Comparison of ENCODE assay signal across 19 cellular contexts in the genomic region with DNA sequence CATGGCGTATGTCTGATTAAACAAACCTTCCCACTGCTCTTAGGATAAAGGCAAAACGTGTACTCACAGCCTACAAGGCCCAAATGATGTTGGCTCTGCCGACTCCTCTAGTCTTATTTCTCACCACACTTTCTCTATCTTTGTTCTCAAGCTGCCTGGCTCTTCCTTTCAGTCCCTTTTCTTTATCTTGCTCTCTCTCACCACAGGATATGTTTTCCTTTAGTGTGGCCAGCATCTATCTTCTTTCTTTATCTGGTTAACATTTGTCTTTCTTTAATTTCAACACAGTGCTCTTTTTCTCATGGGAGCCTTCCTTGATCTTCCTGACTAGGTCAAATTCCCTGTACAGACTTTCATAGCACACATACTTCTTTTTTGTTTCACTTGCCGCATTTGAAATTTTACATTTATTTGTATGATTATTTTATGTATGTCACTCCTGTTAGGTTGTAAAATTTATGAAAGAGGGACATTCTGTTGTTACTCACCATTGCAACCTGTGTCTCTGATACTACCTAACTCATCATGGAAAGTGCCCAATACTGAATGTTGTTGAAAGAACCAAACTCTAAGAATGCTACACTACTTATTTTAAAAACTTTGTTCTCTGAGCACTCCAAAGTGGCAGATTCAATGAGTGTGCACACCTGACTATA.
DNase-seq lines count a peak whose midpoint lies in the region; ATAC-seq and TF ChIP-seq lines count a peak whose summit lies in the region.
"Had no signal": no experiment of that assay in that cellular context is flagged by ENCODE, and none has a peak within 500 bp of the region (broad histone marks: within the 10 kb centered on the region; RNA-seq: fewer than 3 reads in every experiment).

No MANE protein-coding gene starts in this region.

- H3K27me3 Mint-ChIP-seq in activated T-cell treated with anti-CD3 and anti-CD28 coated beads, Interleukin-2, amount 50 U/mL, for 72 hours (ENCODE audit: low read depth): no peaks in the 10 kb centered on the region
- no peaks in the 10 kb centered on the region for H3K27me3 Mint-ChIP-seq in activated T-cell treated with anti-CD3 and anti-CD28 coated beads, Interleukin-2, amount 50 U/mL, for 4 hours (ENCODE audit: low read depth)
- H3K27me3 Mint-ChIP-seq in activated CD8-positive, alpha-beta T cell treated with anti-CD3 and anti-CD28 coated beads for 36 hours: no peaks in the 10 kb centered on the region
- H3K27me3 Mint-ChIP-seq in stimulated activated naive CD8-positive, alpha-beta T cell treated with anti-CD3 and anti-CD28 coated beads, Interleukin-15, amount 100 ng/mL, for 72 hours: no peaks in the 10 kb centered on the region

- H3K27ac Mint-ChIP-seq in activated T-cell treated with anti-CD3 and anti-CD28 coated beads, Interleukin-2, amount 50 U/mL, for 72 hours: peak overlapping the region; percentile 25
- H3K27ac Mint-ChIP-seq in activated CD8-positive, alpha-beta T cell treated with anti-CD3 and anti-CD28 coated beads for 36 hours: peak overlapping the region; percentile 36
- H3K27ac Mint-ChIP-seq in stimulated activated naive CD8-positive, alpha-beta T cell treated with anti-CD3 and anti-CD28 coated beads, Interleukin-15, amount 100 ng/mL, for 72 hours: peak overlapping the region; percentile 0 to 73

- no peak for TF ChIP-seq CTCF in activated CD8-positive, alpha-beta T cell treated with anti-CD3 and anti-CD28 coated beads for 36 hours (IDR thresholded peaks at IDR 0.05)
- no peak for TF ChIP-seq CTCF in choroid plexus epithelial cell (conservative IDR thresholded peaks at IDR 0.05; ENCODE audit: low read depth, low read length)

- peaks cover 28% of the 10 kb centered on the region for H3K4me1 Mint-ChIP-seq in activated T-cell treated with anti-CD3 and anti-CD28 coated beads, Interleukin-2, amount 50 U/mL, for 72 hours (ENCODE audit: low read depth)
- peaks cover 17% of the 10 kb centered on the region for H3K4me1 Mint-ChIP-seq in activated T-cell treated with anti-CD3 and anti-CD28 coated beads, Interleukin-2, amount 50 U/mL, for 4 hours (ENCODE audit: low read depth)
- H3K4me1 Mint-ChIP-seq in activated CD8-positive, alpha-beta T cell treated with anti-CD3 and anti-CD28 coated beads for 36 hours (ENCODE audit: low read depth): peaks cover 18% of the 10 kb centered on the region
- H3K4me1 Mint-ChIP-seq in stimulated activated naive CD8-positive, alpha-beta T cell treated with anti-CD3 and anti-CD28 coated beads, Interleukin-15, amount 100 ng/mL, for 72 hours: peaks cover 29% of the 10 kb centered on the region

- H3K4me3 ChIP-seq in choroid plexus epithelial cell (ENCODE audit: low read depth, low read length): no peak overlapping the region

- CTCF ChIA-PET in activated CD8-positive, alpha-beta T cell treated with anti-CD3 and anti-CD28 coated beads for 36 hours (lab: Charles Lee): no interaction called here

- intact Hi-C loops in activated CD8-positive, alpha-beta T cell treated with anti-CD3 and anti-CD28 coated beads for 36 hours (cut with micrococcal nuclease): no loop called here

- H3K9me3 Mint-ChIP-seq in activated T-cell treated with anti-CD3 and anti-CD28 coated beads, Interleukin-2, amount 50 U/mL, for 72 hours: peaks cover 2 to 14% of the 10 kb centered on the region in 2 donors
- H3K9me3 Mint-ChIP-seq in activated T-cell treated with anti-CD3 and anti-CD28 coated beads, Interleukin-2, amount 50 U/mL, for 4 hours: peaks cover 25% of the 10 kb centered on the region
- H3K9me3 Mint-ChIP-seq in activated CD8-positive, alpha-beta T cell treated with anti-CD3 and anti-CD28 coated beads for 36 hours: peaks cover 14% of the 10 kb centered on the region
- peaks cover 20% of the 10 kb centered on the region in 2 donors for H3K9me3 Mint-ChIP-seq in stimulated activated naive CD8-positive, alpha-beta T cell treated with anti-CD3 and anti-CD28 coated beads, Interleukin-15, amount 100 ng/mL, for 72 hours

- DNase-seq in activated T-cell treated with anti-CD3 and anti-CD28 coated beads, Interleukin-2, amount 50 U/mL, for 72 hours: no peak
- DNase-seq in activated T-cell treated with anti-CD3 and anti-CD28 coated beads, Interleukin-2, amount 50 U/mL, for 4 hours: no peak
- DNase-seq in activated CD8-positive, alpha-beta T cell treated with anti-CD3 and anti-CD28 coated beads for 36 hours: no peak
- DNase-seq in choroid plexus epithelial cell (ENCODE audit: low read depth) (peak; percentile 54), anterior cingulate cortex (lab: John Stamatoyannopoulos, UW) (no peak), NCI-H2196 treated with DMSO at 0.1 percent for 48 hours (lab: John Stamatoyannopoulos, UW; ENCODE audit: unreplicated experiment) (no peak)
- DNase-seq in stimulated activated naive CD8-positive, alpha-beta T cell treated with anti-CD3 and anti-CD28 coated beads, Interleukin-15, amount 100 ng/mL, for 72 hours: no peak
- DNase-seq in stimulated activated CD4-positive, alpha-beta T cell treated with anti-CD3 and anti-CD28 coated beads, Interleukin-4, amount 100 ng/mL, for 4 hours: no peak
- DNase-seq: activated T-cell treated with anti-CD3 and anti-CD28 coated beads, Interleukin-2, amount 50 U/mL, for 1 hour; Calu3; glutamatergic neuron; GOT3; kidney glomerular epithelial cell; NCI-H1092; NCI-H2029 treated with DMSO at 0.1 percent for 48 hours; NCI-H345; nucleus accumbens; SHP77 treated with DMSO at 0.1 percent for 48 hours; SW 1271 had no signal

- POLR2A ChIA-PET in activated CD8-positive, alpha-beta T cell treated with anti-CD3 and anti-CD28 coated beads for 36 hours (lab: Charles Lee): no interaction called here

- no peak for ATAC-seq in activated T-cell treated with anti-CD3 and anti-CD28 coated beads, Interleukin-2, amount 50 U/mL, for 72 hours (replicated peaks in 1 of 2)
- no peak for ATAC-seq in activated T-cell treated with anti-CD3 and anti-CD28 coated beads, Interleukin-2, amount 50 U/mL, for 4 hours
- peak; percentile 51 for ATAC-seq in activated CD8-positive, alpha-beta T cell treated with anti-CD3 and anti-CD28 coated beads for 36 hours
- ATAC-seq in stimulated activated naive CD8-positive, alpha-beta T cell treated with anti-CD3 and anti-CD28 coated beads, Interleukin-15, amount 100 ng/mL, for 72 hours: no peak

- peaks cover 8 to 22% of the 10 kb centered on the region in 2 donors for H3K36me3 Mint-ChIP-seq in activated T-cell treated with anti-CD3 and anti-CD28 coated beads, Interleukin-2, amount 50 U/mL, for 72 hours (ENCODE audit: insufficient read depth in 2 of 2)
- peaks cover 11% of the 10 kb centered on the region for H3K36me3 Mint-ChIP-seq in activated T-cell treated with anti-CD3 and anti-CD28 coated beads, Interleukin-2, amount 50 U/mL, for 4 hours (ENCODE audit: insufficient read depth)
- peaks cover 17% of the 10 kb centered on the region for H3K36me3 Mint-ChIP-seq in activated CD8-positive, alpha-beta T cell treated with anti-CD3 and anti-CD28 coated beads for 36 hours (ENCODE audit: low read depth)

- peak overlapping the region; percentile 3 to 18 for H3K4me3 Mint-ChIP-seq in activated T-cell treated with anti-CD3 and anti-CD28 coated beads, Interleukin-2, amount 50 U/mL, for 72 hours
- no peak overlapping the region for H3K4me3 Mint-ChIP-seq in activated T-cell treated with anti-CD3 and anti-CD28 coated beads, Interleukin-2, amount 50 U/mL, for 4 hours
- no peak overlapping the region for H3K4me3 Mint-ChIP-seq in activated CD8-positive, alpha-beta T cell treated with anti-CD3 and anti-CD28 coated beads for 36 hours
- H3K4me3 Mint-ChIP-seq in stimulated activated naive CD8-positive, alpha-beta T cell treated with anti-CD3 and anti-CD28 coated beads, Interleukin-15, amount 100 ng/mL, for 72 hours: peak overlapping the region; percentile 6 to 61

Comparison
In these comparisons a context has a peak if more than half of its experiments do, and no peak if none do; other contexts are left out.
1. H3K4me3 Mint-ChIP-seq: peak in activated T-cell treated with anti-CD3 and anti-CD28 coated beads, Interleukin-2, amount 50 U/mL, for 72 hours (2 of 2) and stimulated activated naive CD8-positive, alpha-beta T cell treated with anti-CD3 and anti-CD28 coated beads, Interleukin-15, amount 100 ng/mL, for 72 hours (2 of 2); none in activated T-cell treated with anti-CD3 and anti-CD28 coated beads, Interleukin-2, amount 50 U/mL, for 4 hours (single experiment) and activated CD8-positive, alpha-beta T cell treated with anti-CD3 and anti-CD28 coated beads for 36 hours (single experiment).
2. Peak in every context shown above with its lines, with median percentiles within 50 percentile points of each other: H3K27ac Mint-ChIP-seq.